22 cellular contexts compared by ENCODE assay signal in genomic region chr6:133610271-133610840, GRCh38.
DNase-seq lines count a peak whose midpoint lies in the region; ATAC-seq, FAIRE-seq and TF ChIP-seq lines count a peak whose summit lies in the region.
"Had no signal": no experiment of that assay in that cellular context is flagged by ENCODE, and none has a peak within 500 bp of the region (broad histone marks: within the 10 kb centered on the region; RNA-seq: fewer than 3 reads in every experiment).

No MANE protein-coding gene starts in this region.

- peak; percentile 37 to 76 for DNase-seq in A549 (ENCODE audit: low read depth in 1 of 2, low spot score in 1 of 2)
- peak; percentile 20 for DNase-seq in HFFc6
- DNase-seq in astrocyte (ENCODE audit: low read depth), result peak; percentile 38
- DNase-seq in fibroblast of villous mesenchyme (ENCODE audit: low read depth), result peak; percentile 84
- DNase-seq in UCSD-AML1 (lab: John Stamatoyannopoulos, UW; ENCODE audit: unreplicated experiment), result no peak
- DNase-seq in mesenteric fat pad (ENCODE audit: low spot score), result no peak
- no peak for DNase-seq in activated T-cell treated with anti-CD3 and anti-CD28 coated beads, Interleukin-2, amount 50 U/mL, for 48 hours
- no peak for DNase-seq in thyroid gland
- DNase-seq: activated CD4-positive, alpha-beta T cell treated with anti-CD3 and anti-CD28 coated beads for 36 hours; activated naive CD4-positive, alpha-beta T cell treated with anti-CD3 and anti-CD28 coated beads for 36 hours; CD4-positive, alpha-beta memory T cell; NCI-H1436; psoas muscle; SIG-M5; T-helper 9 cell had no signal

- H3K36me3 ChIP-seq in astrocyte (ENCODE audit: insufficient read depth, low read length) (no peaks in the 10 kb centered on the region), thyroid gland (no peaks in the 10 kb centered on the region)
- H3K36me3 ChIP-seq: gastroesophageal sphincter had no signal

- no peaks in the 10 kb centered on the region for H3K79me2 ChIP-seq in astrocyte (ENCODE audit: insufficient read depth, low read length)

- no peaks in the 10 kb centered on the region for H3K36me3 Mint-ChIP-seq in HFFc6 (ENCODE audit: low read depth)
- H3K36me3 Mint-ChIP-seq in astrocyte (ENCODE audit: low read depth, unreplicated experiment), result no peaks in the 10 kb centered on the region
- H3K36me3 Mint-ChIP-seq: brain; CD4-positive, alpha-beta memory T cell had no signal

- H3K4me3 Mint-ChIP-seq in HFFc6 (no peak overlapping the region), astrocyte (ENCODE audit: unreplicated experiment) (no peak overlapping the region)
- H3K4me3 Mint-ChIP-seq: activated CD4-positive, alpha-beta T cell treated with anti-CD3 and anti-CD28 coated beads for 36 hours; activated naive CD4-positive, alpha-beta T cell treated with anti-CD3 and anti-CD28 coated beads for 36 hours; brain; CD4-positive, alpha-beta memory T cell; nephron had no signal

- no peak for TF ChIP-seq CTCF in A549 (IDR thresholded peaks at IDR 0.05)
- TF ChIP-seq CTCF in HFFc6 (IDR thresholded peaks at IDR 0.05), result no peak
- no peak for TF ChIP-seq CTCF in astrocyte (IDR thresholded peaks at IDR 0.05; ENCODE audit: insufficient read depth, low read depth, low read length)
- no peak for TF ChIP-seq CTCF in fibroblast of villous mesenchyme (IDR thresholded peaks at IDR 0.05; ENCODE audit: insufficient read depth, low read depth, low read length)
- no peak for TF ChIP-seq CTCF in thyroid gland (IDR thresholded peaks at IDR 0.05)

- H4K20me1 ChIP-seq in astrocyte (ENCODE audit: insufficient read depth, low read length), result no peaks in the 10 kb centered on the region

- H3K4me1 ChIP-seq in A549 (peaks cover 36% of the 10 kb centered on the region), astrocyte (ENCODE audit: insufficient read depth, low read length) (peaks cover 14% of the 10 kb centered on the region), thyroid gland (no peaks in the 10 kb centered on the region)
- H3K4me1 ChIP-seq: gastroesophageal sphincter, psoas muscle had no signal

- TF ChIP-seq RAD21 in A549 (conservative IDR thresholded peaks at IDR 0.05 in 1 of 2, IDR thresholded peaks at IDR 0.05 in 1 of 2), result 0 out of 5 replicates have a peak, but pooled peaks of 1 of the 2 experiments have one; percentile 9

- TF ChIP-seq EP300 in A549 (IDR thresholded peaks at IDR 0.05), result no peak

- H3K9me3 ChIP-seq in A549 (peaks cover 33% of the 10 kb centered on the region), astrocyte (ENCODE audit: insufficient read depth, low read depth, low read length) (no peaks in the 10 kb centered on the region), thyroid gland (no peaks in the 10 kb centered on the region)
- H3K9me3 ChIP-seq: gastroesophageal sphincter, psoas muscle had no signal

- H3K4me3 ChIP-seq in A549 (no peak overlapping the region), astrocyte (ENCODE audit: insufficient read depth, low read depth, low read length) (no peak overlapping the region), fibroblast of villous mesenchyme (ENCODE audit: low read depth, low read length) (no peak overlapping the region), thyroid gland (replicated peaks in 1 of 3) (no peak overlapping the region)
- H3K4me3 ChIP-seq: gastroesophageal sphincter, lung, psoas muscle had no signal

- H3K9ac ChIP-seq in astrocyte (ENCODE audit: low read length), result peak overlapping the region; percentile 75

- FAIRE-seq in A549 (lab: Jason Lieb, UNC), result no peak
- FAIRE-seq in astrocyte (lab: Jason Lieb, UNC), result peak; percentile 41
- FAIRE-seq: A204.1, G401.6, GM12892 had no signal

- POLR2A ChIA-PET in A549 (lab: Yijun Ruan, JAX), result interaction anchor here (0.7 to 1.1 kb wide), 2 partner anchors 20 to 135 kb away, joined by 3 to 4 read pairs; no protein-coding TSS in a partner anchor

- intact Hi-C loops in thyroid gland (cut with DNase I), result no loop called here

- H3K4me1 Mint-ChIP-seq in HFFc6 (ENCODE audit: low read depth) (peaks cover 3% of the 10 kb centered on the region), astrocyte (ENCODE audit: low read depth, unreplicated experiment) (peaks cover 2% of the 10 kb centered on the region)
- H3K4me1 Mint-ChIP-seq: activated CD4-positive, alpha-beta T cell treated with anti-CD3 and anti-CD28 coated beads for 36 hours; brain; CD4-positive, alpha-beta memory T cell had no signal

- H3K9me3 Mint-ChIP-seq in HFFc6, result no peaks in the 10 kb centered on the region
- no peaks in the 10 kb centered on the region for H3K9me3 Mint-ChIP-seq in astrocyte (ENCODE audit: unreplicated experiment)
- H3K9me3 Mint-ChIP-seq: activated naive CD4-positive, alpha-beta T cell treated with anti-CD3 and anti-CD28 coated beads for 36 hours; CD4-positive, alpha-beta memory T cell had no signal

- H3K27me3 Mint-ChIP-seq in HFFc6 (ENCODE audit: insufficient read depth) (no peaks in the 10 kb centered on the region), astrocyte (ENCODE audit: low read depth, unreplicated experiment) (peaks cover 3% of the 10 kb centered on the region)
- H3K27me3 Mint-ChIP-seq: activated CD4-positive, alpha-beta T cell treated with anti-CD3 and anti-CD28 coated beads for 36 hours had no signal

- peak overlapping the region; percentile 66 for H3K4me2 ChIP-seq in A549
- H3K4me2 ChIP-seq in astrocyte (ENCODE audit: low read length), result peak overlapping the region; percentile 61

- TF ChIP-seq POLR2A in A549 (IDR thresholded peaks at IDR 0.05; ENCODE audit: low read length) (no peak), thyroid gland (IDR thresholded peaks at IDR 0.05) (no peak)

- H2AFZ ChIP-seq in astrocyte (ENCODE audit: low read depth, low read length), result no peak overlapping the region

- no peaks in the 10 kb centered on the region for H3K27me3 ChIP-seq in astrocyte (ENCODE audit: insufficient read depth, low read length)
- no peaks in the 10 kb centered on the region for H3K27me3 ChIP-seq in thyroid gland
- H3K27me3 ChIP-seq: gastroesophageal sphincter had no signal

- H3K27ac Mint-ChIP-seq in HFFc6 (no peak overlapping the region), astrocyte (ENCODE audit: unreplicated experiment) (no peak overlapping the region)
- H3K27ac Mint-ChIP-seq: activated CD4-positive, alpha-beta T cell treated with anti-CD3 and anti-CD28 coated beads for 36 hours; activated naive CD4-positive, alpha-beta T cell treated with anti-CD3 and anti-CD28 coated beads for 36 hours; brain; CD4-positive, alpha-beta memory T cell; nephron had no signal

- 0% methylated on average over 2 of the region's 2 CpGs for WGBS in A549 (ENCODE audit: missing lambda C conversion rate)
- 78 to 80% methylated on average over 2 of the region's 2 CpGs for WGBS in thyroid gland, 2 donors

- H3K27ac ChIP-seq in A549 (peak overlapping the region; percentile 94 to 99), astrocyte (ENCODE audit: low read depth, low read length) (peak overlapping the region; percentile 94), thyroid gland (no peak overlapping the region)
- H3K27ac ChIP-seq: gastroesophageal sphincter, psoas muscle had no signal

- CTCF ChIA-PET in A549 (lab: Yijun Ruan, JAX), result interaction anchor here (1.0 to 3.4 kb wide), 2 partner anchors 41 to 227 kb away, joined by 3 to 18 read pairs; no protein-coding TSS in a partner anchor

- ATAC-seq in A549, result peak; percentile 54 to 60
- ATAC-seq: activated CD4-positive, alpha-beta T cell treated with anti-CD3 and anti-CD28 coated beads for 36 hours had no signal

TF ChIP-seq in A549, 52 proteins besides CTCF, POLR2A, EP300 and RAD21:
- TF ChIP-seq CHD2 (IDR thresholded peaks at IDR 0.05; ENCODE audit: low read length, partially characterized antibody) (no peak), FOSL2 (IDR thresholded peaks at IDR 0.05) (0 out of 2 replicates have a peak, but pooled peaks have one; percentile 14), FOSL2 (CRISPR knock-in tag; IDR thresholded peaks at IDR 0.05) (peak; percentile 61), CHD4 (IDR thresholded peaks at IDR 0.05; ENCODE audit: borderline replicate concordance) (no peak), HOXB5 (CRISPR knock-in tag; IDR thresholded peaks at IDR 0.05) (no peak; the same call in none of the 2 replicates), ZC3H11A (IDR thresholded peaks at IDR 0.05) (no peak), EHF (CRISPR knock-in tag; IDR thresholded peaks at IDR 0.05) (peak; percentile 42; the same call in 1 of the 2 replicates), TFCP2L1 (CRISPR knock-in tag; IDR thresholded peaks at IDR 0.05) (no peak), KDM5A (IDR thresholded peaks at IDR 0.05) (no peak), RCOR1 (IDR thresholded peaks at IDR 0.05; ENCODE audit: low read depth, low read length) (no peak), CBX2 (IDR thresholded peaks at IDR 0.05; ENCODE audit: borderline replicate concordance, low read depth) (no peak), ZNF302 (CRISPR knock-in tag; IDR thresholded peaks at IDR 0.05) (peak; percentile 52; the same call in 1 of the 2 replicates), HOXA7 (CRISPR knock-in tag; IDR thresholded peaks at IDR 0.05) (peak; percentile 29; the same call in 1 of the 2 replicates), FOXS1 (CRISPR knock-in tag; IDR thresholded peaks at IDR 0.05) (peak; percentile 43; the same call in 1 of the 2 replicates)

Comparison
In these comparisons a context has a peak if more than half of its experiments do, and no peak if none do; other contexts are left out.
1. DNase-seq: peak in A549 (2 of 2), HFFc6 (single experiment), astrocyte (single experiment) and fibroblast of villous mesenchyme (single experiment); none in UCSD-AML1 (single experiment), mesenteric fat pad (single experiment), activated T-cell treated with anti-CD3 and anti-CD28 coated beads, Interleukin-2, amount 50 U/mL, for 48 hours (0 of 2) and thyroid gland (0 of 2).
2. H3K27ac ChIP-seq: peak in A549 (2 of 2) and astrocyte (single experiment); none in thyroid gland (0 of 3).